In the genomic region with DNA sequence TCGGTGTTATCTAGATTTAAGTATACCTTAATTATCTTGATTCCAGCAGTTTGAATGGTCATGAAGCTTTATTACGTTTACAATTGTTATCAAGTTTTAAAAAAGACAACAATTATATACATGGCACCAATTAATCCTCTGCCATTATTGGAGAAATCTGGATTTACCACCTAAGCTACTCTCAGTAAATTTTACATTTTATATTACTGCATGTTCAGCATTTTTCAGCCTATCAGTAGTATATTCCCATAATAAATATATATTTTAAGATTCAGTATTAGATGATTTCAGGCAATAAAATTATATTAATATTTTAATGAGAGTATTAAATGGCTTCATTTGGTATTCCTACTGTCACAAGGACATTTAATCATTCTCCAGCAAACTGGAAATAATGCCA, we compare ENCODE assay signal across 8 cellular contexts.
"Had no signal": no experiment of that assay in that cellular context is flagged by ENCODE, and none has a peak within 500 bp of the region (broad histone marks: within the 10 kb centered on the region; RNA-seq: fewer than 3 reads in every experiment).

No MANE protein-coding gene starts in this region.

- DNase-seq: H9, HCEC 1CT, KBM-7 had no signal

- H3K9ac ChIP-seq: KMS-11 had no signal

- H3K27ac ChIP-seq: KMS-11 had no signal

- H3K27ac Mint-ChIP-seq: GM23338, H9 had no signal

- H3K4me2 ChIP-seq: GM23338, KMS-11 had no signal

- H3K4me3 ChIP-seq: GM23338 had no signal

- ATAC-seq: GM23338 had no signal

- H3K4me3 Mint-ChIP-seq: GM23338, H9 had no signal

- FAIRE-seq: H1, H54, HTR-8/SVneo had no signal
